In genomic region chr10:73641272-73642060, GRCh38 we compare ENCODE assay signal across 17 cellular contexts. TPM values are rescaled to one million over a fixed set of nuclear protein-coding genes. Genes with fewer than 3 reads are reported as not detected.
DNase-seq lines count a peak whose midpoint lies in the region; ATAC-seq, FAIRE-seq and TF ChIP-seq lines count a peak whose summit lies in the region.
"Had no signal": no experiment of that assay in that cellular context is flagged by ENCODE, and none has a peak within 500 bp of the region (broad histone marks: within the 10 kb centered on the region; RNA-seq: fewer than 3 reads in every experiment).

A gene with protein sequence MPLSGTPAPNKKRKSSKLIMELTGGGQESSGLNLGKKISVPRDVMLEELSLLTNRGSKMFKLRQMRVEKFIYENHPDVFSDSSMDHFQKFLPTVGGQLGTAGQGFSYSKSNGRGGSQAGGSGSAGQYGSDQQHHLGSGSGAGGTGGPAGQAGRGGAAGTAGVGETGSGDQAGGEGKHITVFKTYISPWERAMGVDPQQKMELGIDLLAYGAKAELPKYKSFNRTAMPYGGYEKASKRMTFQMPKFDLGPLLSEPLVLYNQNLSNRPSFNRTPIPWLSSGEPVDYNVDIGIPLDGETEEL (minus strand): TSS chr10:73641474. CDS start chr10:73640017, 1,457 bp downstream.

- intact Hi-C loops in heart left ventricle (cut with DNase I): loop anchor here in 3 of 10 donors (5.0 to 10.0 kb wide), 4 partner anchors 49 to 384 kb away; partner anchors contain the start of gene USP54 (in 1 of the 3)

- H3K36me3 Mint-ChIP-seq in CD8-positive, alpha-beta memory T cell: peaks cover 0 to 2% (median 0%) of the 10 kb centered on the region in 3 donors
- H3K36me3 Mint-ChIP-seq: brain, type B pancreatic cell had no signal

- H3K4me1 ChIP-seq in cardiac muscle cell (ENCODE audit: low read depth) (peaks cover 29% of the 10 kb centered on the region), heart left ventricle (peaks cover 0 to 15% (median 7%) of the 10 kb centered on the region in 12 donors), RWPE2 (ENCODE audit: insufficient read depth, poor library complexity, severe bottlenecking) (no peaks in the 10 kb centered on the region)
- H3K4me1 ChIP-seq in CD8-positive, alpha-beta memory T cell (ENCODE audit: insufficient read depth, low read length): no peaks in the 10 kb centered on the region
- H3K4me1 ChIP-seq: A549 had no signal

- TF ChIP-seq CTCF in cardiac muscle cell (IDR thresholded peaks at IDR 0.05; ENCODE audit: low read depth, low read length): no peak
- no peak for TF ChIP-seq CTCF in heart left ventricle (IDR thresholded peaks at IDR 0.05)
- no peak for TF ChIP-seq CTCF in RWPE2 (IDR thresholded peaks at IDR 0.05; ENCODE audit: poor library complexity, severe bottlenecking)

- peak; percentile 4 to 22 for DNase-seq in cardiac muscle cell (ENCODE audit: low read depth in 1 of 2, low spot score in 1 of 2)
- DNase-seq in heart left ventricle: no peak
- no peak for DNase-seq in RWPE2 (ENCODE audit: low spot score)
- peak; percentile 3 for DNase-seq in kidney glomerular epithelial cell (lab: John Stamatoyannopoulos, UW)
- DNase-seq in urothelium cell line (ENCODE audit: low spot score): peak; percentile 5
- no peak for DNase-seq in CD8-positive, alpha-beta memory T cell
- DNase-seq in mesenteric fat pad (ENCODE audit: low spot score): no peak
- DNase-seq: activated T-cell treated with anti-CD3 and anti-CD28 coated beads for 4 hours, NCI-H526 treated with DMSO at 0.1 percent for 48 hours had no signal

- H3K4me1 Mint-ChIP-seq in CD8-positive, alpha-beta memory T cell: peaks cover 3 to 9% (median 6%) of the 10 kb centered on the region in 3 donors

- CTCF ChIA-PET in CD8-positive, alpha-beta memory T cell (lab: Charles Lee): interaction anchor here (11.6 kb wide), 1 partner anchor 112 kb away, joined by 150 read pairs; no protein-coding TSS in a partner anchor

- H3K9me3 ChIP-seq in cardiac muscle cell (ENCODE audit: low read depth) (no peaks in the 10 kb centered on the region), heart left ventricle (no peaks in the 10 kb centered on the region), RWPE2 (ENCODE audit: severe bottlenecking) (no peaks in the 10 kb centered on the region)
- no peaks in the 10 kb centered on the region for H3K9me3 ChIP-seq in CD8-positive, alpha-beta memory T cell (ENCODE audit: low read length)
- H3K9me3 ChIP-seq: A549 had no signal

- H3K4me3 ChIP-seq in cardiac muscle cell (no peak within 1 kb of the TSS), heart left ventricle (peak within 1 kb of the TSS in 3 of 12 donors; percentile 4 to 15 (median 7)), RWPE2 (ENCODE audit: severe bottlenecking) (no peak within 1 kb of the TSS)
- no peak within 1 kb of the TSS for H3K4me3 ChIP-seq in CD8-positive, alpha-beta memory T cell (ENCODE audit: low read length)
- H3K4me3 ChIP-seq: A549 had no signal

- ATAC-seq in heart left ventricle (no peak), RWPE2 (ENCODE audit: low read depth) (peak; percentile 52), HG02840 (IDR thresholded peaks at IDR 0.05; ENCODE audit: low FRiP score, unreplicated experiment) (no peak)
- ATAC-seq: left lobe of liver had no signal

- POLR2A ChIA-PET in CD8-positive, alpha-beta memory T cell (lab: Charles Lee): no interaction called here

- H3K27me3 ChIP-seq in cardiac muscle cell: no peaks in the 10 kb centered on the region
- no peaks in the 10 kb centered on the region for H3K27me3 ChIP-seq in heart left ventricle
- H3K27me3 ChIP-seq in RWPE2 (ENCODE audit: insufficient read depth, poor library complexity, severe bottlenecking): no peaks in the 10 kb centered on the region
- H3K27me3 ChIP-seq in CD8-positive, alpha-beta memory T cell (ENCODE audit: insufficient read depth, low read length, poor library complexity, severe bottlenecking): no peaks in the 10 kb centered on the region

- peaks cover 4 to 16% of the 10 kb centered on the region in 2 donors for H3K27me3 Mint-ChIP-seq in CD8-positive, alpha-beta memory T cell

- TF ChIP-seq POLR2A in heart left ventricle (IDR thresholded peaks at IDR 0.05): no peak

- WGBS in heart left ventricle, 4 donors: 49 to 70% (median 64%) methylated on average over 9 of the region's 9 CpGs

- H3K27ac ChIP-seq in cardiac muscle cell (peak within 1 kb of the TSS; percentile 80), heart left ventricle (peak within 1 kb of the TSS in 2 of 12 donors; percentile 37 to 60), RWPE2 (ENCODE audit: poor library complexity, severe bottlenecking) (no peak within 1 kb of the TSS)
- H3K27ac ChIP-seq in CD8-positive, alpha-beta memory T cell (ENCODE audit: low read depth, low read length): no peak within 1 kb of the TSS
- H3K27ac ChIP-seq: A549 had no signal

- FAIRE-seq in urothelium cell line (lab: Jason Lieb, UNC): no peak
- FAIRE-seq: A549, G401.6 had no signal

- H3K27ac Mint-ChIP-seq in CD8-positive, alpha-beta memory T cell: no peak within 1 kb of the TSS
- H3K27ac Mint-ChIP-seq: T-helper 1 cell treated with Interleukin-12 subunit alpha and Interleukin-12 subunit beta and Interleukin-4 antibody, amounts not matched to agents 30 μg/mL and 1 μg/mL, for 36 hours; type B pancreatic cell had no signal

- no peaks in the 10 kb centered on the region for H3K9me3 Mint-ChIP-seq in CD8-positive, alpha-beta memory T cell
- H3K9me3 Mint-ChIP-seq: brain; T-helper 1 cell treated with Interleukin-12 subunit alpha and Interleukin-12 subunit beta and Interleukin-4 antibody, amounts not matched to agents 30 μg/mL and 1 μg/mL, for 36 hours; type B pancreatic cell had no signal

- H3K4me3 Mint-ChIP-seq in CD8-positive, alpha-beta memory T cell: no peak within 1 kb of the TSS
- H3K4me3 Mint-ChIP-seq: T-helper 1 cell treated with Interleukin-12 subunit alpha and Interleukin-12 subunit beta and Interleukin-4 antibody, amounts not matched to agents 30 μg/mL and 1 μg/mL, for 36 hours; type B pancreatic cell had no signal

- H3K36me3 ChIP-seq in cardiac muscle cell (no peaks in the 10 kb centered on the region), heart left ventricle (no peaks in the 10 kb centered on the region), RWPE2 (ENCODE audit: low read depth) (no peaks in the 10 kb centered on the region)
- no peaks in the 10 kb centered on the region for H3K36me3 ChIP-seq in CD8-positive, alpha-beta memory T cell (ENCODE audit: insufficient read depth, low read length)

RNA-seq across cellular contexts. Expression of the gene that starts here (rescaled TPM):
- total RNA-seq in cardiac muscle cell (13.6 and 16.2 TPM in 2 replicates), heart left ventricle (1 to 10 TPM in 3 of 9 donors, under 1 TPM in 5, not detected in 1; 0.23 to 2.5 (median 0.74) TPM), mesenteric fat pad (0.58 TPM)
- polyA plus RNA-seq in cardiac muscle cell (11.7 and 17.0 TPM in 2 replicates), heart left ventricle (under 1 TPM; 0.28 to 0.76 TPM)
- not detected for total RNA-seq in CD8-positive, alpha-beta memory T cell
- polyA plus RNA-seq in CD8-positive, alpha-beta memory T cell: not detected
- total RNA-seq: left lobe of liver, LHCN-M2 had no signal

Comparison
In these comparisons a context has a peak if more than half of its experiments do, and no peak if none do; other contexts are left out.
1. DNase-seq: peak in cardiac muscle cell (2 of 2), kidney glomerular epithelial cell (single experiment) and urothelium cell line (single experiment); none in heart left ventricle (0 of 5), RWPE2 (single experiment), CD8-positive, alpha-beta memory T cell (0 of 5) and mesenteric fat pad (single experiment).